Comparison of ENCODE assay signal across 22 cellular contexts in the genomic region with DNA sequence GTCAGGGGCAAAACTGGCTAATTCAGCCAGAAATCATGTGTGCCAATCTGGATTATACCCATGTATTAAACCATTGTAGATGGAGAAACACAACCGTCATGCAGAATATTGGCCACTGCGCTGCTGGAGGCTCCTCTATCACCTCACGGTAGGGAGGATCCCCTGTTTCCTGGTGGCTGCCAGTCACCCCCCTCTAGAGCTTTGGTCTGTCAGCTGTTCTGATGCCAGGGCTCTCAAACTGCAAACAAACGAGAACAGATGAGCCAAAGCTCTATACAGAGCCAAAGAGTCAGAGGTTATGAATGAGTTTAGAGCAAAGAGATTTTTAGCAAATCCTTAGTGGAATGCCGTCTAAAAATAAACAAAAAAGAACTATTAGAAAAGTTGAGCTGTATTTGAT.
DNase-seq lines count a peak whose midpoint lies in the region; ATAC-seq, FAIRE-seq and TF ChIP-seq lines count a peak whose summit lies in the region.
"Had no signal": no experiment of that assay in that cellular context is flagged by ENCODE, and none has a peak within 500 bp of the region (broad histone marks: within the 10 kb centered on the region; RNA-seq: fewer than 3 reads in every experiment).

No MANE protein-coding gene starts in this region.

- H3K79me1 ChIP-seq in IMR-90 (ENCODE audit: low read depth in 1 of 2, low read length in 2 of 2), result no peaks in the 10 kb centered on the region

- no peak overlapping the region for H2BK120ac ChIP-seq in IMR-90 (ENCODE audit: low read depth, low read length)

- no peak for TF ChIP-seq EP300 in HepG2 (IDR thresholded peaks at IDR 0.05; ENCODE audit: low read depth in 2 of 2, low read length in 2 of 2)
- TF ChIP-seq EP300 in HepG2 (CRISPR knock-in tag; IDR thresholded peaks at IDR 0.05; ENCODE audit: borderline replicate concordance), result no peak

- peak; percentile 85 for ATAC-seq in IMR-90 (ENCODE audit: low read depth)
- ATAC-seq in HepG2, result no peak
- no peak for ATAC-seq in stimulated activated naive CD8-positive, alpha-beta T cell treated with anti-CD3 and anti-CD28 coated beads, Interleukin-15, amount 100 ng/mL, for 72 hours
- no peak for ATAC-seq in GM18520 (IDR thresholded peaks at IDR 0.05; ENCODE audit: unreplicated experiment)

- no peaks in the 10 kb centered on the region for H3K9me3 ChIP-seq in IMR-90 (ENCODE audit: control insufficient read depth, insufficient read depth, low read length)
- no peaks in the 10 kb centered on the region for H3K9me3 ChIP-seq in HepG2 (ENCODE audit: low read length)
- H3K9me3 ChIP-seq in prostate gland, result no peaks in the 10 kb centered on the region
- H3K9me3 ChIP-seq: BLaER1 treated with 17β-estradiol and CSF1 and Interleukin-3, amounts not matched to agents 10 nM and 100 nM had no signal

- no peak overlapping the region for H3K9ac ChIP-seq in IMR-90 (ENCODE audit: low read depth, low read length)
- H3K9ac ChIP-seq in HepG2 (ENCODE audit: insufficient read depth, low read depth, low read length), result no peak overlapping the region
- H3K9ac ChIP-seq: BLaER1 treated with 17β-estradiol and CSF1 and Interleukin-3, amounts not matched to agents 10 nM and 100 nM had no signal

- H3K27me3 Mint-ChIP-seq in stimulated activated naive CD8-positive, alpha-beta T cell treated with anti-CD3 and anti-CD28 coated beads, Interleukin-15, amount 100 ng/mL, for 72 hours, result no peaks in the 10 kb centered on the region

- H2BK20ac ChIP-seq in IMR-90 (ENCODE audit: low read depth, low read length), result no peak overlapping the region

- DNase-seq in IMR-90 (peak; percentile 27), NCI-H69 (lab: John Stamatoyannopoulos, UW) (peak; percentile 56), HepG2 (ENCODE audit: low spot score) (peak; percentile 20), prostate gland (ENCODE audit: low spot score) (peak; percentile 33)
- no peak for DNase-seq in stimulated activated naive CD8-positive, alpha-beta T cell treated with anti-CD3 and anti-CD28 coated beads, Interleukin-15, amount 100 ng/mL, for 72 hours
- DNase-seq in NK-92 treated with Interleukin-12 subunit alpha and Interleukin-12 subunit beta, amount 100 ng/mL, for 24 hours (lab: John Stamatoyannopoulos, UW), result no peak
- DNase-seq: CD8-positive, alpha-beta memory T cell; DMS53; EL; KG1; NCI-H1417 treated with DMSO at 0.1 percent for 48 hours; NCI-H1930; NCI-H2171 treated with DMSO at 0.1 percent for 48 hours; NCI-H510A; NCI-H774; PC-9; SIG-M5 had no signal

- POLR2A ChIA-PET in IMR-90 (lab: Charles Lee; ENCODE audit: unreplicated experiment) (no interaction called here), HepG2 (lab: Yijun Ruan, JAX) (no interaction called here)

- H3K27ac ChIP-seq in IMR-90 (ENCODE audit: insufficient read depth, low read length) (no peak overlapping the region), HepG2 (ENCODE audit: extremely low read length, insufficient read depth, low read length) (no peak overlapping the region), prostate gland (no peak overlapping the region)
- H3K27ac ChIP-seq: BLaER1 treated with 17β-estradiol and CSF1 and Interleukin-3, amounts not matched to agents 10 nM and 100 nM; PC-9; RWPE1 had no signal

- BruUV-seq in IMR-90 (replicated peaks; lab: Mats Ljungman, UMichigan) (no TSS peak), HepG2 (replicated peaks; lab: Mats Ljungman, UMichigan) (no TSS peak)

- no peaks in the 10 kb centered on the region for H3K9me1 ChIP-seq in IMR-90 (ENCODE audit: insufficient read depth, low read length)

- TF ChIP-seq POLR2A in IMR-90 (IDR thresholded peaks at IDR 0.05; ENCODE audit: low read depth, low read length), result no peak
- TF ChIP-seq POLR2A in HepG2 (IDR thresholded peaks at IDR 0.05; ENCODE audit: insufficient read depth in 1 of 2, low read depth in 2 of 2, low read length in 2 of 2), result no peak
- no peak for TF ChIP-seq POLR2A in prostate gland (IDR thresholded peaks at IDR 0.05)

- H3K4ac ChIP-seq in IMR-90 (ENCODE audit: low read depth, low read length), result no peak overlapping the region

- no peak overlapping the region for H3K4me3 Mint-ChIP-seq in stimulated activated naive CD8-positive, alpha-beta T cell treated with anti-CD3 and anti-CD28 coated beads, Interleukin-15, amount 100 ng/mL, for 72 hours
- H3K4me3 Mint-ChIP-seq: CD8-positive, alpha-beta memory T cell had no signal

- H3K14ac ChIP-seq in IMR-90 (replicated peaks; ENCODE audit: low read depth, low read length), result no peak overlapping the region

- in situ Hi-C loops in IMR-90 (cut with MboI; ENCODE audit: low sequenced_read_pairs), result loop anchor here (5.0 kb wide), 1 partner anchor 948 kb away; no protein-coding TSS in a partner anchor
- in situ Hi-C loops in HepG2 (cut with HindIII; ENCODE audit: extremely low pct_ligation_motif_present, low pct_unique_long_range_greater_than_20kb), result loop anchor here (25.0 kb wide), 1 partner anchor 633 kb away; no protein-coding TSS in a partner anchor

- no CpG with 5 or more reads among the region's 5 CpGs for WGBS in IMR-90 (ENCODE audit: extremely low coverage in 2 of 2, insufficient read length in 1 of 2), 2 experiments
- WGBS in HepG2 (ENCODE audit: low lambda C conversion rate), result 15% methylated on average over 4 of the region's 5 CpGs
- WGBS in prostate gland, result 41% methylated on average over 5 of the region's 5 CpGs

- TF ChIP-seq CTCF in IMR-90 (conservative IDR thresholded peaks at IDR 0.05; ENCODE audit: low read depth, low read length), result no peak
- TF ChIP-seq CTCF in HepG2 (CRISPR knock-in tag; IDR thresholded peaks at IDR 0.05), result no peak
- no peak for TF ChIP-seq CTCF in prostate gland (IDR thresholded peaks at IDR 0.05)

- H4K20me1 ChIP-seq in IMR-90 (ENCODE audit: insufficient read depth, low read length) (no peaks in the 10 kb centered on the region), HepG2 (ENCODE audit: insufficient read depth, low read length) (no peaks in the 10 kb centered on the region)
- H4K20me1 ChIP-seq: BLaER1 treated with 17β-estradiol and CSF1 and Interleukin-3, amounts not matched to agents 10 nM and 100 nM had no signal

- H3K4me2 ChIP-seq in IMR-90 (ENCODE audit: low read depth, low read length) (no peak overlapping the region), HepG2 (ENCODE audit: low read depth, low read length) (no peak overlapping the region)
- H3K4me2 ChIP-seq: BLaER1 treated with 17β-estradiol and CSF1 and Interleukin-3, amounts not matched to agents 10 nM and 100 nM; PC-9 had no signal

- H3K4me3 ChIP-seq in IMR-90 (ENCODE audit: insufficient read depth, low read depth, low read length) (no peak overlapping the region), HepG2 (replicated peaks in 1 of 3; ENCODE audit: insufficient read depth in 1 of 3, low read depth in 2 of 3, low read length in 3 of 3) (no peak overlapping the region), prostate gland (no peak overlapping the region)
- H3K4me3 ChIP-seq: BLaER1 treated with 17β-estradiol and CSF1 and Interleukin-3, amounts not matched to agents 10 nM and 100 nM; PC-9 had no signal

- intact Hi-C loops in IMR-90 (cut with micrococcal nuclease), result no loop called here
- intact Hi-C loops in HepG2 (cut with micrococcal nuclease; ENCODE audit: unreplicated experiment), result no loop called here
- intact Hi-C loops in prostate gland (cut with DNase I), result no loop called here

- H3K4me1 ChIP-seq in IMR-90 (ENCODE audit: control insufficient read depth, insufficient read depth, low read length) (peaks cover 2% of the 10 kb centered on the region; the same call in 1 of the 2 replicates), HepG2 (ENCODE audit: insufficient read depth, low read length) (peaks cover 24% of the 10 kb centered on the region), prostate gland (replicated peaks) (no peaks in the 10 kb centered on the region)

- CTCF ChIA-PET in IMR-90 (lab: Yijun Ruan, JAX) (interaction anchor here (1.0 to 1.1 kb wide), 2 partner anchors 13 to 267 kb away, joined by 3 to 4 read pairs; no protein-coding TSS in a partner anchor), HepG2 (lab: Yijun Ruan, JAX; ENCODE audit: low intra/inter-chr PET ratio, low total read pairs) (no interaction called here)

- H3K79me2 ChIP-seq in HepG2 (ENCODE audit: insufficient read depth, low read length), result no peaks in the 10 kb centered on the region

- H3K18ac ChIP-seq in IMR-90 (ENCODE audit: low read depth, low read length), result no peak overlapping the region

- H2BK15ac ChIP-seq in IMR-90 (ENCODE audit: low read depth, low read length), result no peak overlapping the region; the same call in 2 of the 3 replicates

- no peak overlapping the region for H3K56ac ChIP-seq in IMR-90 (ENCODE audit: extremely low read depth, insufficient read depth, low read length)

- H3K9me3 Mint-ChIP-seq in stimulated activated naive CD8-positive, alpha-beta T cell treated with anti-CD3 and anti-CD28 coated beads, Interleukin-15, amount 100 ng/mL, for 72 hours, result no peaks in the 10 kb centered on the region
- H3K9me3 Mint-ChIP-seq: CD8-positive, alpha-beta memory T cell had no signal

- H2BK5ac ChIP-seq in IMR-90 (ENCODE audit: low read depth, low read length, poor library complexity, severe bottlenecking), result no peak overlapping the region

- H4K5ac ChIP-seq in IMR-90 (ENCODE audit: low read depth, low read length), result no peak overlapping the region

- TF ChIP-seq RAD21 in IMR-90 (IDR thresholded peaks at IDR 0.05; ENCODE audit: low read length), result no peak
- no peak for TF ChIP-seq RAD21 in HepG2 (CRISPR knock-in tag; IDR thresholded peaks at IDR 0.05)

- H2AK9ac ChIP-seq in IMR-90 (replicated peaks; ENCODE audit: low read depth, low read length, poor library complexity), result no peak overlapping the region

- H3K4me1 Mint-ChIP-seq in stimulated activated naive CD8-positive, alpha-beta T cell treated with anti-CD3 and anti-CD28 coated beads, Interleukin-15, amount 100 ng/mL, for 72 hours, result no peaks in the 10 kb centered on the region
- H3K4me1 Mint-ChIP-seq: CD8-positive, alpha-beta memory T cell had no signal

- H4K8ac ChIP-seq in IMR-90 (ENCODE audit: low read depth in 2 of 2, low read length in 2 of 2), result no peak overlapping the region

- no peak overlapping the region for H3K23ac ChIP-seq in IMR-90 (ENCODE audit: low read depth, low read length)

- H3K27ac Mint-ChIP-seq in stimulated activated naive CD8-positive, alpha-beta T cell treated with anti-CD3 and anti-CD28 coated beads, Interleukin-15, amount 100 ng/mL, for 72 hours, result no peak overlapping the region

- no peak overlapping the region for H2AFZ ChIP-seq in IMR-90 (replicated peaks; ENCODE audit: low read length, poor library complexity)
- H2AFZ ChIP-seq in HepG2 (ENCODE audit: low read length), result no peak overlapping the region
- H2AFZ ChIP-seq: PC-9 had no signal

- H3K27me3 ChIP-seq in IMR-90 (ENCODE audit: control insufficient read depth, insufficient read depth, low read length) (peaks cover 2% of the 10 kb centered on the region; the same call in 1 of the 2 replicates), HepG2 (ENCODE audit: control insufficient read depth in 1 of 2, insufficient read depth in 2 of 2, low read length in 2 of 2) (no peaks in the 10 kb centered on the region), prostate gland (replicated peaks; ENCODE audit: insufficient read depth) (no peaks in the 10 kb centered on the region)
- H3K27me3 ChIP-seq: BLaER1 treated with 17β-estradiol and CSF1 and Interleukin-3, amounts not matched to agents 10 nM and 100 nM had no signal

- no peak for FAIRE-seq in HepG2 (lab: Jason Lieb, UNC)
- FAIRE-seq: GM12891, GM18507 had no signal

- dilution Hi-C loops in IMR-90 (cut with HindIII; ENCODE audit: low sequenced_read_pairs, unreplicated experiment), result no loop called here

- H3K36me3 ChIP-seq in IMR-90 (ENCODE audit: control insufficient read depth, insufficient read depth, low read length) (no peaks in the 10 kb centered on the region), HepG2 (replicated peaks in 1 of 2; ENCODE audit: control insufficient read depth in 1 of 2, insufficient read depth in 2 of 2, low read length in 2 of 2) (no peaks in the 10 kb centered on the region), prostate gland (no peaks in the 10 kb centered on the region)
- H3K36me3 ChIP-seq: BLaER1 treated with 17β-estradiol and CSF1 and Interleukin-3, amounts not matched to agents 10 nM and 100 nM had no signal

- no peak overlapping the region for H4K91ac ChIP-seq in IMR-90 (ENCODE audit: insufficient read depth, low read depth, low read length)

- no peak overlapping the region for H2AK5ac ChIP-seq in IMR-90 (ENCODE audit: low read depth, low read length)

Comparison
In these comparisons a context has a peak if more than half of its experiments do, and no peak if none do; other contexts are left out.
1. DNase-seq: peak in IMR-90 (single experiment), NCI-H69 (single experiment), HepG2 (single experiment) and prostate gland (single experiment); none in stimulated activated naive CD8-positive, alpha-beta T cell treated with anti-CD3 and anti-CD28 coated beads, Interleukin-15, amount 100 ng/mL, for 72 hours (0 of 2) and NK-92 treated with Interleukin-12 subunit alpha and Interleukin-12 subunit beta, amount 100 ng/mL, for 24 hours (single experiment).